ENCODE assay signal across 11 cellular contexts in genomic region chr7:28155964-28156363, GRCh38. TPM values are rescaled to one million over a fixed set of nuclear protein-coding genes. Genes with fewer than 3 reads are reported as not detected.
DNase-seq lines count a peak whose midpoint lies in the region; ATAC-seq and TF ChIP-seq lines count a peak whose summit lies in the region.
"Had no signal": no experiment of that assay in that cellular context is flagged by ENCODE, and none has a peak within 500 bp of the region (broad histone marks: within the 10 kb centered on the region; RNA-seq: fewer than 3 reads in every experiment).

No MANE protein-coding gene starts in this region.

- TF ChIP-seq CTCF in epithelial cell of esophagus (IDR thresholded peaks at IDR 0.05; ENCODE audit: insufficient read depth, low read depth, low read length, missing control alignments): no peak

- ATAC-seq in HG02840 (IDR thresholded peaks at IDR 0.05; ENCODE audit: low FRiP score, unreplicated experiment): no peak
- ATAC-seq: K562 had no signal

- DNase-seq in EL (peak; percentile 84), NCI-H226 (peak; percentile 63), epithelial cell of esophagus (ENCODE audit: low read depth) (peak; percentile 90), renal cortical epithelial cell (ENCODE audit: low read depth) (peak; percentile 96), NCI-H82 treated with DMSO at 0.1 percent for 48 hours (lab: John Stamatoyannopoulos, UW; ENCODE audit: unreplicated experiment) (no peak), islet precursor cell (no peak)
- DNase-seq in activated CD4-positive, CD25-positive, alpha-beta regulatory T cell (lab: John Stamatoyannopoulos, UW): no peak
- DNase-seq: DND-41; stimulated activated CD4-positive, alpha-beta T cell treated with anti-CD3 and anti-CD28 coated beads, Interleukin-4, amount 100 ng/mL, for 4 hours had no signal

- no peak overlapping the region for H3K4me3 ChIP-seq in epithelial cell of esophagus (ENCODE audit: low read length)
- H3K4me3 ChIP-seq: K562 had no signal

RNA-seq across cellular contexts. Expression of gene JAZF1, which starts 24.6 kb away (rescaled TPM):
- 4.3 and 9.6 TPM in 2 replicates for total RNA-seq in renal cortical epithelial cell

Comparison
In these comparisons a context has a peak if more than half of its experiments do, and no peak if none do; other contexts are left out.
1. DNase-seq: peak in EL (single experiment), NCI-H226 (single experiment), epithelial cell of esophagus (single experiment) and renal cortical epithelial cell (single experiment); none in NCI-H82 treated with DMSO at 0.1 percent for 48 hours (single experiment), islet precursor cell (single experiment) and activated CD4-positive, CD25-positive, alpha-beta regulatory T cell (0 of 4).